In genomic region chr19:53158119-53158656, GRCh38 we compare ENCODE assay signal across 8 cellular contexts. TPM values are rescaled to one million over a fixed set of nuclear protein-coding genes. Genes with fewer than 3 reads are reported as not detected.
A peak's percentile ranks its signal among the peaks of the same experiment; 100 is the strongest.
DNase-seq lines count a peak whose midpoint lies in the region; ATAC-seq and TF ChIP-seq lines count a peak whose summit lies in the region.

No MANE protein-coding gene starts in this region.

- H3K27me3 ChIP-seq in neuronal stem cell (ENCODE audit: control insufficient read depth in 3 of 3, insufficient read depth in 3 of 3, low read depth in 1 of 3, low read length in 3 of 3) = no peaks in the 10 kb centered on the region

- DNase-seq in CD14-positive monocyte (ENCODE audit: low spot score) (peak; percentile 40), LNCaP clone FGC (ENCODE audit: low read depth) (no peak), germinal center (ENCODE audit: low spot score) (peak; percentile 8), neuronal stem cell (ENCODE audit: low spot score) (peak; percentile 20), ureter (ENCODE audit: low spot score) (peak; percentile 50), NCI-H1048 (lab: John Stamatoyannopoulos, UW) (no peak)

- H3K4me2 ChIP-seq in neuronal stem cell (ENCODE audit: insufficient read depth, low read length, poor library complexity, severe bottlenecking) = peak overlapping the region; percentile 96

- H2AK5ac ChIP-seq in neuronal stem cell (ENCODE audit: low read depth, low read length) = no peak overlapping the region

- no CpG with 5 or more reads among the region's 41 CpGs for WGBS in neuronal stem cell (ENCODE audit: extremely low coverage in 2 of 2, insufficient read length in 2 of 2, insufficient replicate concordance in 1 of 2), 2 donors

- no peak overlapping the region for H4K8ac ChIP-seq in neuronal stem cell (ENCODE audit: low read depth, low read length)

- H3K36me3 ChIP-seq in neuronal stem cell (replicated peaks in 1 of 2; ENCODE audit: control insufficient read depth in 2 of 2, insufficient read depth in 2 of 2, low read length in 2 of 2) = peaks cover 9 to 34% of the 10 kb centered on the region in 2 donors

- TF ChIP-seq CTCF in CD14-positive monocyte (IDR thresholded peaks at IDR 0.05) (no peak), LNCaP clone FGC (IDR thresholded peaks at IDR 0.05; ENCODE audit: control insufficient read depth, extremely low read depth, insufficient read depth) (no peak)

- no peak overlapping the region for H4K91ac ChIP-seq in neuronal stem cell (ENCODE audit: low read depth, low read length, poor library complexity)

- H3K9ac ChIP-seq in neuronal stem cell (ENCODE audit: low read depth, low read length, poor library complexity) = peak overlapping the region; percentile 79

- no peak overlapping the region for H2BK120ac ChIP-seq in neuronal stem cell (ENCODE audit: low read depth, low read length)

- H3K36me3 Mint-ChIP-seq in CD14-positive monocyte = peaks cover 23 to 35% of the 10 kb centered on the region in 2 donors
- peaks cover 42% of the 10 kb centered on the region for H3K36me3 Mint-ChIP-seq in activated T-helper 17 cell treated with anti-CD3 and anti-CD28 coated beads, Interleukin-2, amount 50 U/mL, for 72 hours (ENCODE audit: low read depth)

- H3K9me3 ChIP-seq in neuronal stem cell (replicated peaks in 1 of 2; ENCODE audit: control insufficient read depth in 2 of 2, insufficient read depth in 1 of 2, low read depth in 1 of 2, low read length in 2 of 2) = peaks cover 6 to 35% of the 10 kb centered on the region in 2 donors

- no peak overlapping the region for H3K4ac ChIP-seq in neuronal stem cell (ENCODE audit: low read length)

- H2BK15ac ChIP-seq in neuronal stem cell (ENCODE audit: low read length) = no peak overlapping the region

- peaks cover 20% of the 10 kb centered on the region for H3K4me1 Mint-ChIP-seq in CD14-positive monocyte
- H3K4me1 Mint-ChIP-seq in activated T-helper 17 cell treated with anti-CD3 and anti-CD28 coated beads, Interleukin-2, amount 50 U/mL, for 72 hours = peaks cover 11% of the 10 kb centered on the region

- intact Hi-C loops in CD14-positive monocyte (cut with micrococcal nuclease) = loop anchor here (5.0 kb wide), 2 partner anchors 34 to 56 kb away; partner anchors contain the start of genes ZNF160 (in 2 of the 2) and ZNF665 (in 1 of the 2)

- H3K14ac ChIP-seq in neuronal stem cell (ENCODE audit: low read length) = no peak overlapping the region

- peaks cover 1% of the 10 kb centered on the region for H3K79me1 ChIP-seq in neuronal stem cell (ENCODE audit: low read depth, low read length)

- H2BK5ac ChIP-seq in neuronal stem cell (ENCODE audit: low read length) = no peak overlapping the region

- peak overlapping the region; percentile 89 for H3K18ac ChIP-seq in neuronal stem cell (ENCODE audit: low read length)

- peak overlapping the region; percentile 6 to 85 (median 57) for H3K27ac Mint-ChIP-seq in CD14-positive monocyte
- peak overlapping the region; percentile 14 for H3K27ac Mint-ChIP-seq in activated T-helper 17 cell treated with anti-CD3 and anti-CD28 coated beads, Interleukin-2, amount 50 U/mL, for 72 hours

- H2BK12ac ChIP-seq in neuronal stem cell (ENCODE audit: low read length) = no peak overlapping the region

- peak overlapping the region; percentile 95 for H2AFZ ChIP-seq in neuronal stem cell (ENCODE audit: low read length)

- H3K4me3 ChIP-seq in LNCaP clone FGC (ENCODE audit: low read depth, low read length) = peak overlapping the region; percentile 66
- peak overlapping the region; percentile 77 to 83 for H3K4me3 ChIP-seq in neuronal stem cell (ENCODE audit: low read length in 2 of 2)

- H3K4me1 ChIP-seq in neuronal stem cell (ENCODE audit: control insufficient read depth in 2 of 2, insufficient read depth in 1 of 2, low read depth in 1 of 2, low read length in 2 of 2) = peaks cover 0 to 4% of the 10 kb centered on the region in 2 donors

- peaks cover 46 to 95% (median 90%) of the 10 kb centered on the region in 7 donors for H3K9me3 Mint-ChIP-seq in CD14-positive monocyte
- peaks cover 30% of the 10 kb centered on the region for H3K9me3 Mint-ChIP-seq in activated T-helper 17 cell treated with anti-CD3 and anti-CD28 coated beads, Interleukin-2, amount 50 U/mL, for 72 hours

- H3K27ac ChIP-seq in neuronal stem cell (replicated peaks; ENCODE audit: low read length) = no peak overlapping the region

- H3K23ac ChIP-seq in neuronal stem cell (ENCODE audit: low read depth, low read length, poor library complexity) = no peak overlapping the region

- peak; percentile 48 for ATAC-seq in activated T-helper 17 cell treated with anti-CD3 and anti-CD28 coated beads, Interleukin-2, amount 50 U/mL, for 72 hours (replicated peaks)
- ATAC-seq in HG02763 (IDR thresholded peaks at IDR 0.05; ENCODE audit: unreplicated experiment) = no peak

- peaks cover 4 to 6% (median 5%) of the 10 kb centered on the region in 3 donors for H3K27me3 Mint-ChIP-seq in CD14-positive monocyte (ENCODE audit: low read depth in 3 of 3)
- H3K27me3 Mint-ChIP-seq in activated T-helper 17 cell treated with anti-CD3 and anti-CD28 coated beads, Interleukin-2, amount 50 U/mL, for 72 hours = peaks cover 9% of the 10 kb centered on the region

- H3K4me3 Mint-ChIP-seq in CD14-positive monocyte = peak overlapping the region; percentile 89 to 91
- H3K4me3 Mint-ChIP-seq in activated T-helper 17 cell treated with anti-CD3 and anti-CD28 coated beads, Interleukin-2, amount 50 U/mL, for 72 hours = peak overlapping the region; percentile 58

RNA-seq across cellular contexts. Expression of gene ZNF347, which starts 0.7 kb away (rescaled TPM):
- 1 to 10 TPM; 2.0 to 3.3 TPM for polyA plus RNA-seq in CD14-positive monocyte
- total RNA-seq in activated T-helper 17 cell treated with anti-CD3 and anti-CD28 coated beads, Interleukin-2, amount 50 U/mL, for 72 hours = 1 to 10 TPM; 3.2 to 5.3 TPM
- 5.8 TPM for polyA plus RNA-seq in neuronal stem cell (2013, experiment 1 of 2)
- polyA plus RNA-seq in neuronal stem cell (2013, experiment 2 of 2) = 5.5 TPM
- total RNA-seq in ureter = 24.1 TPM

RNA-seq across cellular contexts. Expression of gene ZNF415, which starts 25.5 kb away (rescaled TPM):
- polyA plus RNA-seq in CD14-positive monocyte = under 1 TPM in 1 of 2 donors, not detected in 1; 0.17 TPM
- total RNA-seq in activated T-helper 17 cell treated with anti-CD3 and anti-CD28 coated beads, Interleukin-2, amount 50 U/mL, for 72 hours = 1 to 10 TPM in 1 of 2 donors, under 1 TPM in 1; 0.50 to 3.3 TPM
- polyA plus RNA-seq in neuronal stem cell (2013, experiment 1 of 2) = 17.2 TPM
- 18.0 TPM for polyA plus RNA-seq in neuronal stem cell (2013, experiment 2 of 2)
- 15.1 TPM for total RNA-seq in ureter

RNA-seq across cellular contexts. Expression of gene ZNF665, which starts 35.0 kb away (rescaled TPM):
- under 1 TPM; 0.68 to 0.88 TPM for polyA plus RNA-seq in CD14-positive monocyte
- 1 to 10 TPM; 1.4 to 2.9 TPM for total RNA-seq in activated T-helper 17 cell treated with anti-CD3 and anti-CD28 coated beads, Interleukin-2, amount 50 U/mL, for 72 hours
- 4.4 TPM for polyA plus RNA-seq in neuronal stem cell (2013, experiment 1 of 2)
- polyA plus RNA-seq in neuronal stem cell (2013, experiment 2 of 2) = 4.3 TPM
- total RNA-seq in ureter = 11.7 TPM

RNA-seq across cellular contexts. Expression of gene ZNF160, which starts 55.0 kb away (rescaled TPM):
- polyA plus RNA-seq in CD14-positive monocyte = 1 to 10 TPM; 6.4 to 7.7 TPM
- 100 to 1,000 TPM in 1 of 2 donors, 10 to 100 TPM in 1; 24.0 to 102 TPM for total RNA-seq in activated T-helper 17 cell treated with anti-CD3 and anti-CD28 coated beads, Interleukin-2, amount 50 U/mL, for 72 hours
- polyA plus RNA-seq in neuronal stem cell (2013, experiment 1 of 2) = 14.8 TPM
- polyA plus RNA-seq in neuronal stem cell (2013, experiment 2 of 2) = 15.4 TPM
- 65.1 TPM for total RNA-seq in ureter

Comparison
In these comparisons a context has a peak if more than half of its experiments do, and no peak if none do; other contexts are left out.
1. DNase-seq: peak in CD14-positive monocyte (single experiment), germinal center (single experiment), neuronal stem cell (single experiment) and ureter (single experiment); none in LNCaP clone FGC (single experiment) and NCI-H1048 (single experiment).